Comparison of ENCODE assay signal across 9 cellular contexts in genomic region chr2:23199115-23199918, GRCh38.
DNase-seq lines count a peak whose midpoint lies in the region; ATAC-seq and TF ChIP-seq lines count a peak whose summit lies in the region.
"Had no signal": no experiment of that assay in that cellular context is flagged by ENCODE, and none has a peak within 500 bp of the region (broad histone marks: within the 10 kb centered on the region; RNA-seq: fewer than 3 reads in every experiment).

No MANE protein-coding gene starts in this region.

- H3K36me3 ChIP-seq in Karpas-422 (ENCODE audit: insufficient read depth, low read length) (no peaks in the 10 kb centered on the region), psoas muscle (ENCODE audit: insufficient read depth in 1 of 2, low read depth in 1 of 2) (no peaks in the 10 kb centered on the region)

- no peaks in the 10 kb centered on the region; the same call in 1 of the 2 replicates for H3K27me3 ChIP-seq in Karpas-422 (ENCODE audit: low read length)
- no peaks in the 10 kb centered on the region for H3K27me3 ChIP-seq in psoas muscle (ENCODE audit: insufficient read depth in 3 of 3, low read length in 2 of 3)

- intact Hi-C loops in activated CD4-positive, alpha-beta T cell treated with anti-CD3 and anti-CD28 coated beads, Interleukin-2, amount 10 ng/mL, durations not matched to agents 24 days and 14 days (cut with micrococcal nuclease): loop anchor here (1.0 to 2.0 kb wide), 2 partner anchors 152 to 261 kb away; no protein-coding TSS in a partner anchor
- intact Hi-C loops in psoas muscle (cut with DNase I): no loop called here

- H3K27ac ChIP-seq in Karpas-422 (ENCODE audit: low read length): no peak overlapping the region
- H3K27ac ChIP-seq in psoas muscle: no peak overlapping the region

- CTCF ChIA-PET in T-cell (lab: Charles Lee): interaction anchor here in 1 of 2 donors (0.6 kb wide), 1 partner anchor 14 kb away, joined by 3 read pairs; no protein-coding TSS in a partner anchor

- WGBS in psoas muscle, 3 donors: 73 to 81% (median 79%) methylated on average over 7 of the region's 7 CpGs

- H3K4me3 Mint-ChIP-seq in activated CD4-positive, alpha-beta T cell treated with anti-CD3 and anti-CD28 coated beads, Interleukin-2, amount 10 ng/mL, durations not matched to agents 24 days and 14 days: no peak overlapping the region
- no peak overlapping the region for H3K4me3 Mint-ChIP-seq in T-cell
- H3K4me3 Mint-ChIP-seq: activated naive CD8-positive, alpha-beta T cell had no signal

- H3K79me2 ChIP-seq in Karpas-422 (ENCODE audit: low read length): no peaks in the 10 kb centered on the region

- no peak overlapping the region for H2AFZ ChIP-seq in Karpas-422 (ENCODE audit: low read length)

- H3K36me3 Mint-ChIP-seq in activated CD4-positive, alpha-beta T cell treated with anti-CD3 and anti-CD28 coated beads, Interleukin-2, amount 10 ng/mL, durations not matched to agents 24 days and 14 days (ENCODE audit: low read depth): no peaks in the 10 kb centered on the region
- H3K36me3 Mint-ChIP-seq in T-cell: no peaks in the 10 kb centered on the region
- H3K36me3 Mint-ChIP-seq: activated naive CD8-positive, alpha-beta T cell had no signal

- H3K9me3 ChIP-seq in Karpas-422 (ENCODE audit: low read length): no peaks in the 10 kb centered on the region
- H3K9me3 ChIP-seq in psoas muscle: peaks cover 4% of the 10 kb centered on the region

- 0 out of 2 replicates have a peak, but pooled peaks cover 2% of the 10 kb centered on the region for H3K4me1 ChIP-seq in Karpas-422 (ENCODE audit: low read length)
- no peaks in the 10 kb centered on the region for H3K4me1 ChIP-seq in psoas muscle

- H3K9me3 Mint-ChIP-seq in activated CD4-positive, alpha-beta T cell treated with anti-CD3 and anti-CD28 coated beads, Interleukin-2, amount 10 ng/mL, durations not matched to agents 24 days and 14 days: no peaks in the 10 kb centered on the region
- peaks cover 0 to 13% (median 8%) of the 10 kb centered on the region in 3 donors for H3K9me3 Mint-ChIP-seq in T-cell

- H3K27me3 Mint-ChIP-seq in activated CD4-positive, alpha-beta T cell treated with anti-CD3 and anti-CD28 coated beads, Interleukin-2, amount 10 ng/mL, durations not matched to agents 24 days and 14 days: peaks cover 8% of the 10 kb centered on the region
- H3K27me3 Mint-ChIP-seq in T-cell: peaks cover 3 to 7% of the 10 kb centered on the region in 2 donors

- H3K4me2 ChIP-seq in Karpas-422 (ENCODE audit: low read depth, low read length, poor library complexity, severe bottlenecking): no peak overlapping the region

- no peaks in the 10 kb centered on the region for H3K9me2 ChIP-seq in Karpas-422 (replicated peaks; ENCODE audit: insufficient read depth, low read length)

- H3K4me3 ChIP-seq in Karpas-422 (ENCODE audit: low read length) (no peak overlapping the region), astrocyte of the cerebellum (ENCODE audit: low read depth, low read length) (no peak overlapping the region), psoas muscle (no peak overlapping the region)

- H3K27ac Mint-ChIP-seq in activated CD4-positive, alpha-beta T cell treated with anti-CD3 and anti-CD28 coated beads, Interleukin-2, amount 10 ng/mL, durations not matched to agents 24 days and 14 days: no peak overlapping the region
- H3K27ac Mint-ChIP-seq in T-cell: no peak overlapping the region
- H3K27ac Mint-ChIP-seq: activated naive CD8-positive, alpha-beta T cell had no signal

- no peak overlapping the region for H3K9ac ChIP-seq in Karpas-422 (ENCODE audit: low read length)

- POLR2A ChIA-PET in T-cell (lab: Charles Lee): no interaction called here

- H3K4me1 Mint-ChIP-seq in activated CD4-positive, alpha-beta T cell treated with anti-CD3 and anti-CD28 coated beads, Interleukin-2, amount 10 ng/mL, durations not matched to agents 24 days and 14 days: no peaks in the 10 kb centered on the region
- H3K4me1 Mint-ChIP-seq in T-cell: no peaks in the 10 kb centered on the region

- peak; percentile 37 for TF ChIP-seq CTCF in astrocyte of the cerebellum (IDR thresholded peaks at IDR 0.05; ENCODE audit: low read depth, low read length, missing control alignments)
- peak; percentile 13 for TF ChIP-seq CTCF in psoas muscle (IDR thresholded peaks at IDR 0.05)

- no peak for ATAC-seq in psoas muscle
- no peak for ATAC-seq in GM19463 (IDR thresholded peaks at IDR 0.05; ENCODE audit: unreplicated experiment)
- ATAC-seq in T-cell (replicated peaks in 1 of 4): no peak

- in situ Hi-C loops in astrocyte of the cerebellum (cut with HindIII; ENCODE audit: low sequenced_read_pairs): no loop called here

- DNase-seq in activated CD4-positive, alpha-beta T cell treated with anti-CD3 and anti-CD28 coated beads, Interleukin-2, amount 10 ng/mL, durations not matched to agents 24 days and 14 days: peak; percentile 66
- DNase-seq in activated CD4-positive, alpha-beta T cell treated with anti-CD3 and anti-CD28 coated beads, Interleukin-2, amount 50 U/mL, for 4 hours: no peak
- DNase-seq in Karpas-422 (peak; percentile 81), astrocyte of the cerebellum (ENCODE audit: low read depth) (no peak), psoas muscle (no peak), T-cell (no peak), C1 segment of cervical spinal cord (lab: John Stamatoyannopoulos, UW) (no peak)

- no peaks in the 10 kb centered on the region for H4K20me1 ChIP-seq in Karpas-422 (ENCODE audit: insufficient read depth, low read depth, low read length)

Comparison
In these comparisons a context has a peak if more than half of its experiments do, and no peak if none do; other contexts are left out.
1. DNase-seq: peak in activated CD4-positive, alpha-beta T cell treated with anti-CD3 and anti-CD28 coated beads, Interleukin-2, amount 10 ng/mL, durations not matched to agents 24 days and 14 days (single experiment) and Karpas-422 (single experiment); none in activated CD4-positive, alpha-beta T cell treated with anti-CD3 and anti-CD28 coated beads, Interleukin-2, amount 50 U/mL, for 4 hours (0 of 2), astrocyte of the cerebellum (single experiment), psoas muscle (0 of 2), T-cell (0 of 34) and C1 segment of cervical spinal cord (0 of 14).